ENCODE assay signal across 37 cellular contexts in genomic region chr7:98863601-98864000, GRCh38. TPM values are rescaled to one million over a fixed set of nuclear protein-coding genes. Genes with fewer than 3 reads are reported as not detected.
"Had no signal": no experiment of that assay in that cellular context is flagged by ENCODE, and none has a peak within 500 bp of the region (broad histone marks: within the 10 kb centered on the region; RNA-seq: fewer than 3 reads in every experiment).

No MANE protein-coding gene starts in this region.

- H3K36me3 ChIP-seq: MG63 had no signal

- H3K4me3 ChIP-seq: MG63 had no signal

- DNase-seq: Karpas-422, Kasumi-1, MG63, MM.1S, MV-4-11, NCI-H1048, NCI-H1092, NCI-H1092 treated with DMSO at 0.1 percent for 48 hours, NCI-H1105, NCI-H1105 treated with DMSO at 0.1 percent for 48 hours, NCI-H1417, NCI-H1417 treated with DMSO at 0.1 percent for 48 hours, NCI-H1436, NCI-H1436 treated with DMSO at 0.1 percent for 48 hours, NCI-H146, NCI-H1694, NCI-H1694 treated with DMSO at 0.1 percent for 48 hours, NCI-H187, NCI-H187 treated with DMSO at 0.1 percent for 48 hours, NCI-H1930, NCI-H2029, NCI-H2029 treated with DMSO at 0.1 percent for 48 hours, NCI-H2081, NCI-H2081 treated with DMSO at 0.1 percent for 48 hours, NCI-H2107, NCI-H2171, NCI-H2171 treated with DMSO at 0.1 percent for 48 hours, NCI-H2227 treated with DMSO at 0.1 percent for 48 hours, NCI-H226, NCI-H345, NCI-H446, NCI-H446 treated with DMSO at 0.1 percent for 48 hours, NCI-H510A, NCI-H510A treated with DMSO at 0.1 percent for 48 hours, NCI-H524 had no signal

- H3K27me3 ChIP-seq: MG63 had no signal

- H3K9me3 ChIP-seq: MG63 had no signal

RNA-seq across cellular contexts. Expression of gene TMEM130, which starts 6.2 kb away (rescaled TPM):
- total RNA-seq: MCF 10A, NCI-H460 had no signal
